Comparison of ENCODE assay signal across 2 cellular contexts in the genomic region with DNA sequence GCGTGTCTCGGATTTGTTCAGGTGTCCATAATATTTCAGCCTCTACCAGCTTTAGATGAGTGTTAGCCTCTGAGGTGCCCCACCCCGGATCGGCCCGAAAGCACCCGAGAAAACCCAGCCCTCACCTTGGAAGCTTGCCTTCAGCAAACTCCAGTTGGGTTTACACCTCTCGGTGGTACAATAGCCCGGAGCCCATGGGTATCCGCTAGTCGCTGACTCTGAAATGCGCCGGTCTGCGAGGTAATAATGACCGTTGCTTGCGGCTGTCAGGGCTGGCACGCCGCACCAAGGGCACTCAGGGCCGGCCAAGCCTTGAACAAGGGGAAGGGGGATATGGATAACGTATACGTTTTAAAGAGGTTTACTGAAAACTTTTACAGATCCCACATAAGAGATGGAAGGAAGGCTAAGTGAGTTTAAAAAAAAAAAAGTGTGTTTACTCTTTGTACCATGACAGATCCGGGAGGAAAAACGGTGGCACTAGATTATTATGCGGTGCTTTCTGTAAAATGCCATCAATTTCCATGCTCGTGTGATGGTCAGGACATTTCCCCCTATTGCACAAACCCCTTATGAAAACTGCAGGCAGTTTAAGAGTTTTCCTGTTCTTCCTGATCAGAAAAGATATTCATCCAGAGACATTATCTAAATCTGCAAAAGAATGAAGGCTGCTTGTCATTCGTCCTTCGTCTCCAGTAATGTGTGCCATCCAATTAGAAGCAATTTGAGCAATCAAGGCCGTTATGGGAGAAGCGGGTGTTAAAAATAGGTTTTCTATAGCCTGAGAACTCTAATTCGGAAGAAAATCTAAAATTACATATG.
A peak's percentile ranks its signal among the peaks of the same experiment; 100 is the strongest.
TF ChIP-seq lines count a peak whose summit lies in the region.

No MANE protein-coding gene starts in this region.

TF ChIP-seq in IMR-90, 13 proteins besides CTCF, POLR2A, EP300 and RAD21:
- TF ChIP-seq, protein P1, sequence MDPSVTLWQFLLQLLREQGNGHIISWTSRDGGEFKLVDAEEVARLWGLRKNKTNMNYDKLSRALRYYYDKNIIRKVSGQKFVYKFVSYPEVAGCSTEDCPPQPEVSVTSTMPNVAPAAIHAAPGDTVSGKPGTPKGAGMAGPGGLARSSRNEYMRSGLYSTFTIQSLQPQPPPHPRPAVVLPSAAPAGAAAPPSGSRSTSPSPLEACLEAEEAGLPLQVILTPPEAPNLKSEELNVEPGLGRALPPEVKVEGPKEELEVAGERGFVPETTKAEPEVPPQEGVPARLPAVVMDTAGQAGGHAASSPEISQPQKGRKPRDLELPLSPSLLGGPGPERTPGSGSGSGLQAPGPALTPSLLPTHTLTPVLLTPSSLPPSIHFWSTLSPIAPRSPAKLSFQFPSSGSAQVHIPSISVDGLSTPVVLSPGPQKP (IDR thresholded peaks at IDR 0.05; ENCODE audit: borderline replicate concordance, low read depth, low read length) = no peak
- no peak for TF ChIP-seq RCOR1 (IDR thresholded peaks at IDR 0.05; ENCODE audit: insufficient replicate concordance, low read length)
- TF ChIP-seq MXI1 (IDR thresholded peaks at IDR 0.05; ENCODE audit: borderline replicate concordance, low read depth, low read length) = no peak
- TF ChIP-seq BHLHE40 (IDR thresholded peaks at IDR 0.05; ENCODE audit: low read depth, low read length) = no peak
- TF ChIP-seq, protein P2, sequence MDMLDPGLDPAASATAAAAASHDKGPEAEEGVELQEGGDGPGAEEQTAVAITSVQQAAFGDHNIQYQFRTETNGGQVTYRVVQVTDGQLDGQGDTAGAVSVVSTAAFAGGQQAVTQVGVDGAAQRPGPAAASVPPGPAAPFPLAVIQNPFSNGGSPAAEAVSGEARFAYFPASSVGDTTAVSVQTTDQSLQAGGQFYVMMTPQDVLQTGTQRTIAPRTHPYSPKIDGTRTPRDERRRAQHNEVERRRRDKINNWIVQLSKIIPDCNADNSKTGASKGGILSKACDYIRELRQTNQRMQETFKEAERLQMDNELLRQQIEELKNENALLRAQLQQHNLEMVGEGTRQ (IDR thresholded peaks at IDR 0.05; ENCODE audit: low read depth, low read length) = no peak
- no peak for TF ChIP-seq CEBPB (IDR thresholded peaks at IDR 0.05; ENCODE audit: low read depth, low read length)
- no peak for TF ChIP-seq NFE2L2 (IDR thresholded peaks at IDR 0.05; ENCODE audit: low read depth, low read length)
- no peak for TF ChIP-seq MAFK (IDR thresholded peaks at IDR 0.05; ENCODE audit: low read depth, low read length)
- TF ChIP-seq SMC3 (IDR thresholded peaks at IDR 0.05; ENCODE audit: low read depth, low read length) = no peak
- no peak for TF ChIP-seq MAZ (IDR thresholded peaks at IDR 0.05; ENCODE audit: borderline replicate concordance, low read depth, low read length)
- no peak for TF ChIP-seq CHD1 (IDR thresholded peaks at IDR 0.05; ENCODE audit: low read depth, low read length)
- TF ChIP-seq RFX5 (IDR thresholded peaks at IDR 0.05; ENCODE audit: low read depth, low read length) = no peak
- TF ChIP-seq FOS (IDR thresholded peaks at IDR 0.05; ENCODE audit: low read depth, low read length) = no peak

TF ChIP-seq in endothelial cell of umbilical vein, 7 proteins besides CTCF, POLR2A, EP300 and RAD21:
- TF ChIP-seq EZH2 (IDR thresholded peaks at IDR 0.05; ENCODE audit: borderline replicate concordance, low read depth, low read length, severe bottlenecking) (peak; percentile 66), JUN (IDR thresholded peaks at IDR 0.05; ENCODE audit: borderline replicate concordance, insufficient read depth, insufficient read length, low read depth) (no peak), GATA2 (IDR thresholded peaks at IDR 0.05; ENCODE audit: insufficient read depth, insufficient read length, low read depth, low read length) (no peak)
- TF ChIP-seq, protein P3, sequence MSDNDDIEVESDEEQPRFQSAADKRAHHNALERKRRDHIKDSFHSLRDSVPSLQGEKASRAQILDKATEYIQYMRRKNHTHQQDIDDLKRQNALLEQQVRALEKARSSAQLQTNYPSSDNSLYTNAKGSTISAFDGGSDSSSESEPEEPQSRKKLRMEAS (IDR thresholded peaks at IDR 0.05; ENCODE audit: insufficient read depth, insufficient read length) = no peak
